Comparison of ENCODE assay signal across 8 cellular contexts in the genomic region with DNA sequence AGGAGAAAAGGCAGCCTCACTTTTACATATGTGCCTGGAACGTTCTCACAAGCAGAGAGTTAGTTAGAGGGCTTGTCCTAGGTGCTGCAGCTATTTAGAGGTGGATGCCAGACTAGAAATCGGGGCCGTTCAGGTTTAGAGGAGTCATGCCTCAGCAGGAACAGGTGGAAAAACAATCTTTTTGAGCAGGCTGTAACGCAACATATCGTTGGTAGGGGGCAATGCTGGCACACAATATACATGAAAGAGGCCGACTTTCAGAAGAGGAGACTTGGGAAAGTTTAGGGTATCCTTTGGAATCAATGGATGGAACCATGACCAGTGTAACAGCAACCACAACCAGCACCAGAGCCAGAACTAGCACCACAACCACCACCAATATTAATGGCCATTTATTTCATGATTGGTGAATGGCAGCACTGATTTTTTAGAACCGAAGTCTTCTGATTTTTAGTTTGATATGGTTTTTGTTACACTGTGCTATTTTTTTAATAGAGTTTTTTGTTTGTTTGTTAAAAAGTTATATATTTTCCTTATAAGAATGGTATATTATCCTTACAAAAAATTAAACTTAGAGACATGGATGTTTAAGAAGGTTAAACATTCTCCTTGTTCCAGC. TPM values are rescaled to one million over a fixed set of nuclear protein-coding genes. Genes with fewer than 3 reads are reported as not detected.
DNase-seq lines count a peak whose midpoint lies in the region; TF ChIP-seq lines count a peak whose summit lies in the region.
"Had no signal": no experiment of that assay in that cellular context is flagged by ENCODE, and none has a peak within 500 bp of the region (broad histone marks: within the 10 kb centered on the region; RNA-seq: fewer than 3 reads in every experiment).

No MANE protein-coding gene starts in this region.

- no peak overlapping the region for H3K4me3 ChIP-seq in MG63

- H3K27ac Mint-ChIP-seq in T-helper 2 cell treated with Interferon-gamma antibody and Interleukin-4, amounts not matched to agents 5 μg/mL and 100 μg/mL, for 36 hours: no peak overlapping the region
- H3K27ac Mint-ChIP-seq: natural killer cell had no signal

- no peaks in the 10 kb centered on the region for H3K36me3 Mint-ChIP-seq in T-helper 2 cell treated with Interferon-gamma antibody and Interleukin-4, amounts not matched to agents 5 μg/mL and 100 μg/mL, for 36 hours (ENCODE audit: low read depth)
- H3K36me3 Mint-ChIP-seq: natural killer cell had no signal

- H3K4me1 Mint-ChIP-seq in T-helper 2 cell treated with Interferon-gamma antibody and Interleukin-4, amounts not matched to agents 5 μg/mL and 100 μg/mL, for 36 hours (ENCODE audit: low read depth): no peaks in the 10 kb centered on the region
- H3K4me1 Mint-ChIP-seq: natural killer cell had no signal

- no peaks in the 10 kb centered on the region for H3K36me3 ChIP-seq in MG63

- peaks cover 18% of the 10 kb centered on the region for H3K27me3 Mint-ChIP-seq in T-helper 2 cell treated with Interferon-gamma antibody and Interleukin-4, amounts not matched to agents 5 μg/mL and 100 μg/mL, for 36 hours (ENCODE audit: low read depth)

- H3K9me3 Mint-ChIP-seq in T-helper 2 cell treated with Interferon-gamma antibody and Interleukin-4, amounts not matched to agents 5 μg/mL and 100 μg/mL, for 36 hours: no peaks in the 10 kb centered on the region
- H3K9me3 Mint-ChIP-seq: natural killer cell had no signal

- no peaks in the 10 kb centered on the region for H3K27me3 ChIP-seq in MG63

- H3K4me3 Mint-ChIP-seq in T-helper 2 cell treated with Interferon-gamma antibody and Interleukin-4, amounts not matched to agents 5 μg/mL and 100 μg/mL, for 36 hours: no peak overlapping the region
- H3K4me3 Mint-ChIP-seq: natural killer cell had no signal

- DNase-seq in M059J (ENCODE audit: low read depth): peak; percentile 6
- peak; percentile 31 for DNase-seq in myocyte (ENCODE audit: low read depth)
- DNase-seq in MG63: no peak
- no peak for DNase-seq in T-helper 2 cell treated with Interferon-gamma antibody and Interleukin-4, amounts not matched to agents 5 μg/mL and 100 μg/mL, for 36 hours (ENCODE audit: low spot score)
- no peak for DNase-seq in effector CD8-positive, alpha-beta T cell (lab: John Stamatoyannopoulos, UW)
- DNase-seq: natural killer cell had no signal

- peak; percentile 38; the same call in 2 of the 3 replicates for TF ChIP-seq CTCF in GM12872 (IDR thresholded peaks at IDR 0.05; ENCODE audit: insufficient read depth, low read depth, low read length)
- TF ChIP-seq CTCF in VCaP (conservative IDR thresholded peaks at IDR 0.05): peak; percentile 80

- no peak overlapping the region for H3K27ac ChIP-seq in VCaP

- no peaks in the 10 kb centered on the region for H3K9me3 ChIP-seq in MG63

RNA-seq across cellular contexts. Expression of a gene that starts 14.9 kb away (rescaled TPM):
- total RNA-seq in M059J (2014; rRNA removed; shearing (Covaris generic)): 10.7 and 17.5 TPM in 2 replicates
- total RNA-seq in myocyte: 12.6 and 12.7 TPM in 2 replicates
- 8.1 TPM for polyA plus RNA-seq in myocyte (2012)
- 3.4 and 5.6 TPM in 2 replicates for total RNA-seq in MG63 (2014; rRNA removed; shearing (Covaris generic); ENCODE audit: low replicate concordance)

Comparison
In these comparisons a context has a peak if more than half of its experiments do, and no peak if none do; other contexts are left out.
1. DNase-seq: peak in M059J (single experiment) and myocyte (single experiment); none in MG63 (single experiment), T-helper 2 cell treated with Interferon-gamma antibody and Interleukin-4, amounts not matched to agents 5 μg/mL and 100 μg/mL, for 36 hours (single experiment) and effector CD8-positive, alpha-beta T cell (single experiment).